17 cellular contexts compared by ENCODE assay signal in the genomic region with DNA sequence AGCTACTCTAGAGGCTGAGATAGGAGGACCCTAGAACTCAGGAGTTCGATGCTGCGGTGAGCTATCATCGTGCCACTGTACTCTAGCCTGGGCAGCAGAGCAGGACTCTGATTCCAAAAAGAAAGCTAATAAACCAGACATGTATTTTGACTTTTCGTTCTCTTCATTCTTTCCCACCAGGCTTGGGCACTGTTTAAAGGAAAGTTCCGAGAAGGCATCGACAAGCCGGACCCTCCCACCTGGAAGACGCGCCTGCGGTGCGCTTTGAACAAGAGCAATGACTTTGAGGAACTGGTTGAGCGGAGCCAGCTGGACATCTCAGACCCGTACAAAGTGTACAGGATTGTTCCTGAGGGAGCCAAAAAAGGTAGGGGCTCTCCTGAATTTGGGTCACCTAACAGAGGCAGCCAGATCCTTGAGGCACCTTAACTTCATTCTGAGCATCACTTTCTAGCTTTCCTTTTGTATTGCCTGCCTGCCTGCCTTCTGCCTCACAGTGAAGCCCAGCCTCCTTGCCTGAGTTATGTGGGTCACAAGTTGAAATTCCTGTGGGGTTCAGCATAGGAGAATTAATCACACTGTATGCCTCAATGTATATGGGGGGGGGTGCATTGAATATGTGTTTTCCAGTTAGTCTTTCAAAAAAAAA. TPM values are rescaled to one million over a fixed set of nuclear protein-coding genes. Genes with fewer than 3 reads are reported as not detected.
A peak's percentile ranks its signal among the peaks of the same experiment; 100 is the strongest.
DNase-seq lines count a peak whose midpoint lies in the region; ATAC-seq and TF ChIP-seq lines count a peak whose summit lies in the region.
"Had no signal": no experiment of that assay in that cellular context is flagged by ENCODE, and none has a peak within 500 bp of the region (broad histone marks: within the 10 kb centered on the region; RNA-seq: fewer than 3 reads in every experiment).

No MANE protein-coding gene starts in this region.

- no peaks in the 10 kb centered on the region for H3K9me3 Mint-ChIP-seq in activated T-cell treated with anti-CD3 and anti-CD28 coated beads, Interleukin-2, amount 50 U/mL, for 4 hours
- no peaks in the 10 kb centered on the region for H3K9me3 Mint-ChIP-seq in activated naive CD8-positive, alpha-beta T cell treated with anti-CD3 and anti-CD28 coated beads for 36 hours
- peaks cover 0 to 4% of the 10 kb centered on the region in 2 donors for H3K9me3 Mint-ChIP-seq in stimulated activated naive B cell treated with anti-CD40 and anti-IgM and Interleukin-4, amounts not matched to agents 10 μg/mL and 1 μg/mL and 100 μg/mL, for 72 hours

- peaks cover 60% of the 10 kb centered on the region for H3K4me1 Mint-ChIP-seq in activated T-cell treated with anti-CD3 and anti-CD28 coated beads, Interleukin-2, amount 50 U/mL, for 4 hours (ENCODE audit: low read depth)
- H3K4me1 Mint-ChIP-seq in activated naive CD8-positive, alpha-beta T cell treated with anti-CD3 and anti-CD28 coated beads for 36 hours, result peaks cover 65% of the 10 kb centered on the region
- peaks cover 43 to 80% of the 10 kb centered on the region in 2 donors for H3K4me1 Mint-ChIP-seq in stimulated activated naive B cell treated with anti-CD40 and anti-IgM and Interleukin-4, amounts not matched to agents 10 μg/mL and 1 μg/mL and 100 μg/mL, for 72 hours

- no peaks in the 10 kb centered on the region for H3K27me3 Mint-ChIP-seq in activated T-cell treated with anti-CD3 and anti-CD28 coated beads, Interleukin-2, amount 50 U/mL, for 4 hours (ENCODE audit: low read depth)
- H3K27me3 Mint-ChIP-seq in activated naive CD8-positive, alpha-beta T cell treated with anti-CD3 and anti-CD28 coated beads for 36 hours, result peaks cover 20% of the 10 kb centered on the region
- peaks cover 5 to 6% of the 10 kb centered on the region in 2 donors for H3K27me3 Mint-ChIP-seq in stimulated activated naive B cell treated with anti-CD40 and anti-IgM and Interleukin-4, amounts not matched to agents 10 μg/mL and 1 μg/mL and 100 μg/mL, for 72 hours

- no peaks in the 10 kb centered on the region for H3K27me3 ChIP-seq in KMS-11 (ENCODE audit: insufficient read depth, low read depth)
- H3K27me3 ChIP-seq: vagina had no signal

- peaks cover 49% of the 10 kb centered on the region for H3K36me3 ChIP-seq in KMS-11 (ENCODE audit: insufficient read depth)
- H3K36me3 ChIP-seq: cardiac muscle cell, neutrophil, vagina had no signal

- H3K4me2 ChIP-seq in KMS-11, result peak overlapping the region; percentile 98

- peaks cover 92% of the 10 kb centered on the region for H3K79me2 ChIP-seq in KMS-11 (ENCODE audit: insufficient read depth, low read depth)

- no peak for ATAC-seq in activated T-cell treated with anti-CD3 and anti-CD28 coated beads, Interleukin-2, amount 50 U/mL, for 4 hours
- no peak for ATAC-seq in stimulated activated naive B cell treated with anti-CD40 and anti-IgM and Interleukin-4, amounts not matched to agents 10 μg/mL and 1 μg/mL and 100 μg/mL, for 72 hours (replicated peaks)
- ATAC-seq in GM21360 (IDR thresholded peaks at IDR 0.05; ENCODE audit: unreplicated experiment), result no peak
- no peak for ATAC-seq in HG03342 (IDR thresholded peaks at IDR 0.05; ENCODE audit: unreplicated experiment)
- ATAC-seq: foreskin keratinocyte, sciatic nerve had no signal

- no peak overlapping the region for H3K4me3 ChIP-seq in KMS-11 (IDR thresholded peaks at IDR 0.05; ENCODE audit: insufficient read depth, low read depth, low read length)
- H3K4me3 ChIP-seq: cardiac muscle cell had no signal

- no peak for DNase-seq in activated T-cell treated with anti-CD3 and anti-CD28 coated beads, Interleukin-2, amount 50 U/mL, for 4 hours
- no peak for DNase-seq in activated T-cell treated with anti-CD3 and anti-CD28 coated beads, Interleukin-2, amount 50 U/mL, for 1 hour
- no peak for DNase-seq in activated naive CD8-positive, alpha-beta T cell treated with anti-CD3 and anti-CD28 coated beads for 36 hours
- DNase-seq in stimulated activated naive B cell treated with anti-CD40 and anti-IgM and Interleukin-4, amounts not matched to agents 10 μg/mL and 1 μg/mL and 100 μg/mL, for 72 hours, result no peak
- no peak for DNase-seq in HPDE6-E6E7 (ENCODE audit: extremely low spot score)
- DNase-seq: foreskin keratinocyte; NCI-H1694 treated with DMSO at 0.1 percent for 48 hours; NCI-H510A treated with DMSO at 0.1 percent for 48 hours; stimulated activated CD4-positive, alpha-beta T cell treated with anti-CD3 and anti-CD28 coated beads, Interleukin-2, amount 100 ng/mL, for 48 hours had no signal

- H2AFZ ChIP-seq in KMS-11 (ENCODE audit: low read depth), result no peak overlapping the region

- H3K4me1 ChIP-seq in KMS-11 (ENCODE audit: low read depth, poor library complexity, severe bottlenecking), result peaks cover 67% of the 10 kb centered on the region
- H3K4me1 ChIP-seq: foreskin keratinocyte had no signal

- H3K27ac ChIP-seq in KMS-11, result peak overlapping the region; percentile 88
- H3K27ac ChIP-seq: cardiac muscle cell, foreskin keratinocyte, neutrophil, vagina had no signal

- peaks cover 57% of the 10 kb centered on the region for H3K36me3 Mint-ChIP-seq in activated T-cell treated with anti-CD3 and anti-CD28 coated beads, Interleukin-2, amount 50 U/mL, for 4 hours (ENCODE audit: insufficient read depth)
- H3K36me3 Mint-ChIP-seq in activated naive CD8-positive, alpha-beta T cell treated with anti-CD3 and anti-CD28 coated beads for 36 hours, result peaks cover 72% of the 10 kb centered on the region
- peaks cover 61 to 71% of the 10 kb centered on the region in 2 donors for H3K36me3 Mint-ChIP-seq in stimulated activated naive B cell treated with anti-CD40 and anti-IgM and Interleukin-4, amounts not matched to agents 10 μg/mL and 1 μg/mL and 100 μg/mL, for 72 hours

- H4K20me1 ChIP-seq in KMS-11 (ENCODE audit: insufficient read depth), result peaks cover 61% of the 10 kb centered on the region

- no peak for TF ChIP-seq CTCF in KMS-11 (conservative IDR thresholded peaks at IDR 0.05; ENCODE audit: low read depth, low read length)

- peak overlapping the region; percentile 99 for H3K4me3 Mint-ChIP-seq in activated T-cell treated with anti-CD3 and anti-CD28 coated beads, Interleukin-2, amount 50 U/mL, for 4 hours
- H3K4me3 Mint-ChIP-seq in activated naive CD8-positive, alpha-beta T cell treated with anti-CD3 and anti-CD28 coated beads for 36 hours, result peak overlapping the region; percentile 98
- peak overlapping the region; percentile 90 to 94 for H3K4me3 Mint-ChIP-seq in stimulated activated naive B cell treated with anti-CD40 and anti-IgM and Interleukin-4, amounts not matched to agents 10 μg/mL and 1 μg/mL and 100 μg/mL, for 72 hours

- H3K27ac Mint-ChIP-seq in activated naive CD8-positive, alpha-beta T cell treated with anti-CD3 and anti-CD28 coated beads for 36 hours, result peak overlapping the region; percentile 98
- peak overlapping the region; percentile 98 for H3K27ac Mint-ChIP-seq in stimulated activated naive B cell treated with anti-CD40 and anti-IgM and Interleukin-4, amounts not matched to agents 10 μg/mL and 1 μg/mL and 100 μg/mL, for 72 hours

- peak overlapping the region; percentile 98 for H3K9ac ChIP-seq in KMS-11

RNA-seq across cellular contexts. Expression of gene IRF4, which starts 3.2 kb away (rescaled TPM):
- 100 to 1,000 TPM; 720 to 924 (median 743) TPM for total RNA-seq in activated T-cell treated with anti-CD3 and anti-CD28 coated beads, Interleukin-2, amount 50 U/mL, for 4 hours
- 100 to 1,000 TPM; 432 to 438 TPM for total RNA-seq in activated naive CD8-positive, alpha-beta T cell treated with anti-CD3 and anti-CD28 coated beads for 36 hours
- total RNA-seq: cardiac muscle cell, foreskin keratinocyte, lung microvascular endothelial cell had no signal
